Comparison of ENCODE assay signal across 10 cellular contexts in the genomic region with DNA sequence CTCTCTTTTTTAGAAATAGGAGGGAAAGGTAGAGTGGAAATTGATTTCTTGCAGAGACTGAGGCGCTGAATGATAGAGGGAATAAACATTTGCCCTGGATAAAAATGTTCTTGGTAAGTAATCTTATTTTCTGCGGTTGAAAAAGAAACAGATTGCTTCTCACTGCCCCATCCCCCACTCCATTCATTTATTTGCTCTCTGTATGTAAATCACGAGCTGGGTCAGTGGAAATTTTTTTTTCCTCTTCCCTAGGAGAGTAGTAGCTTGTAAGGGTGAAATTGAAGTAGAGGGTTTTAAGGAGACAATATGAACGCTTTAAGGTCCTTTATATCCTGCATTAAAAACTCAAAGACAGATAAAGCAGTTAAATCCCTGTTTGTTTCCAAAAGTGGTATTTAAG. TPM values are rescaled to one million over a fixed set of nuclear protein-coding genes. Genes with fewer than 3 reads are reported as not detected.
DNase-seq lines count a peak whose midpoint lies in the region; ATAC-seq, FAIRE-seq and TF ChIP-seq lines count a peak whose summit lies in the region.
"Had no signal": no experiment of that assay in that cellular context is flagged by ENCODE, and none has a peak within 500 bp of the region (broad histone marks: within the 10 kb centered on the region; RNA-seq: fewer than 3 reads in every experiment).

No MANE protein-coding gene starts in this region.

- H3K9me3 ChIP-seq in fibroblast of lung (ENCODE audit: control insufficient read depth, insufficient read depth, low read depth, low read length) (no peaks in the 10 kb centered on the region), psoas muscle (no peaks in the 10 kb centered on the region)

- in situ Hi-C loops in G401 (cut with HindIII; ENCODE audit: low sequenced_read_pairs) = no loop called here

- H3K36me3 ChIP-seq in fibroblast of lung (ENCODE audit: control insufficient read depth, insufficient read depth, low read length) (no peaks in the 10 kb centered on the region), psoas muscle (ENCODE audit: insufficient read depth in 1 of 2, low read depth in 1 of 2) (no peaks in the 10 kb centered on the region)

- peak overlapping the region; percentile 69 for H3K4me2 ChIP-seq in fibroblast of lung (ENCODE audit: extremely low read depth, insufficient read depth, low read length)

- H3K79me2 ChIP-seq in fibroblast of lung (ENCODE audit: control insufficient read depth, insufficient read depth, low read length) = no peaks in the 10 kb centered on the region

- peak overlapping the region; percentile 11 to 88 (median 54) for H3K4me3 ChIP-seq in fibroblast of lung (replicated peaks in 1 of 4; ENCODE audit: control extremely low read depth in 1 of 4, insufficient read depth in 1 of 4, low read depth in 3 of 4, low read length in 4 of 4)
- peak overlapping the region; percentile 41 for H3K4me3 ChIP-seq in psoas muscle
- H3K4me3 ChIP-seq: lung had no signal

- TF ChIP-seq CTCF in fibroblast of lung (conservative IDR thresholded peaks at IDR 0.05 in 1 of 2, IDR thresholded peaks at IDR 0.05 in 1 of 2; ENCODE audit: low read depth in 1 of 2, low read length in 2 of 2) (no peak), psoas muscle (IDR thresholded peaks at IDR 0.05) (no peak), RWPE1 (conservative IDR thresholded peaks at IDR 0.05; ENCODE audit: low read depth) (no peak)

- TF ChIP-seq POLR2A in GM12892 (IDR thresholded peaks at IDR 0.05; ENCODE audit: low read depth, low read length) = no peak

- ATAC-seq in psoas muscle = no peak
- no peak for ATAC-seq in HG03159 (IDR thresholded peaks at IDR 0.05; ENCODE audit: unreplicated experiment)

- DNase-seq in G401 (ENCODE audit: low spot score) (peak; percentile 85), NCI-H748 treated with DMSO at 0.1 percent for 48 hours (lab: John Stamatoyannopoulos, UW) (peak; percentile 29), fibroblast of lung (ENCODE audit: low read depth in 2 of 2) (peak; percentile 20 to 45), psoas muscle (no peak), RWPE1 (ENCODE audit: low spot score) (no peak), GM12892 (ENCODE audit: insufficient read length) (no peak), NCI-H2196 (lab: John Stamatoyannopoulos, UW; ENCODE audit: unreplicated experiment) (no peak)
- DNase-seq: activated T-cell treated with anti-CD3 and anti-CD28 coated beads, Interleukin-2, amount 50 U/mL, for 24 hours had no signal

- intact Hi-C loops in psoas muscle (cut with DNase I) = no loop called here

- no peaks in the 10 kb centered on the region for H4K20me1 ChIP-seq in fibroblast of lung (ENCODE audit: control insufficient read depth, extremely low read depth, insufficient read depth, low read length)

- POLR2A ChIA-PET in RWPE1 (lab: Yijun Ruan, JAX; ENCODE audit: low non-redundant PET) = no interaction called here

- H2AFZ ChIP-seq in fibroblast of lung (ENCODE audit: low read length) = no peak overlapping the region

- CTCF ChIA-PET in RWPE1 (lab: Yijun Ruan, JAX) = interaction anchor here (0.6 to 0.7 kb wide), 2 partner anchors 149 to 1995 kb away, joined by 3 to 4 read pairs; no protein-coding TSS in a partner anchor

- no peaks in the 10 kb centered on the region for H3K27me3 ChIP-seq in fibroblast of lung (ENCODE audit: control insufficient read depth, insufficient read depth, low read length)
- peaks cover 0 to 23% (median 6%) of the 10 kb centered on the region in 3 donors for H3K27me3 ChIP-seq in psoas muscle (ENCODE audit: insufficient read depth in 3 of 3, low read length in 2 of 3)

- FAIRE-seq in GM12892 (lab: Jason Lieb, UNC) = no peak

- WGBS in psoas muscle, 3 donors = 13 to 16% (median 15%) methylated on average over 4 of the region's 4 CpGs

- no peak overlapping the region for H3K27ac ChIP-seq in fibroblast of lung (ENCODE audit: insufficient read depth, low read length)
- H3K27ac ChIP-seq in psoas muscle = no peak overlapping the region
- no peak overlapping the region for H3K27ac ChIP-seq in RWPE1

- H3K9ac ChIP-seq in fibroblast of lung (ENCODE audit: insufficient read depth, low read length) = no peak overlapping the region

- no peaks in the 10 kb centered on the region for H3K4me1 ChIP-seq in fibroblast of lung (ENCODE audit: control insufficient read depth, extremely low read depth, insufficient read depth, low read length)
- no peaks in the 10 kb centered on the region for H3K4me1 ChIP-seq in psoas muscle

RNA-seq across cellular contexts. Expression of gene BRINP3, which starts 1.4 kb away (rescaled TPM):
- total RNA-seq in G401 (2014; rRNA removed; shearing (Covaris generic)) = not detected in 2 replicates
- total RNA-seq in fibroblast of lung (7.2 and 18.8 TPM in 2 replicates), psoas muscle (not detected)
- polyA plus RNA-seq in fibroblast of lung (0.26 and 1.0 TPM in 2 replicates), psoas muscle (under 1 TPM in 2 of 3 donors, not detected in 1; 0.09 to 0.45 TPM)
- 0.21 and 0.68 TPM in 2 replicates for polyA plus RNA-seq in fibroblast of lung (2012)
- not detected in 2 replicates for polyA minus RNA-seq in fibroblast of lung (ENCODE audit: low replicate concordance)
- polyA plus RNA-seq in GM12892 (2012; ENCODE audit: missing spikeins) = not detected

Comparison
In these comparisons a context has a peak if more than half of its experiments do, and no peak if none do; other contexts are left out.
1. DNase-seq: peak in G401 (single experiment), NCI-H748 treated with DMSO at 0.1 percent for 48 hours (single experiment) and fibroblast of lung (2 of 2); none in psoas muscle (0 of 2), RWPE1 (single experiment), GM12892 (single experiment) and NCI-H2196 (single experiment).